Comparison of ENCODE assay signal across 4 cellular contexts in genomic region chr21:14623079-14623478, GRCh38.
DNase-seq lines count a peak whose midpoint lies in the region; ATAC-seq, FAIRE-seq and TF ChIP-seq lines count a peak whose summit lies in the region.
"Not testable (repeated sequence)": the region's sequence is repeated elsewhere in the genome, so short reads cannot be mapped to it uniquely, and the experiment has no call there.

No MANE protein-coding gene starts in this region.

- H3K9me1 ChIP-seq in K562 (ENCODE audit: control insufficient read depth, insufficient read depth, low read length): not testable (repeated sequence)

- FAIRE-seq in K562 (lab: Jason Lieb, UNC): not testable (repeated sequence)

- H3K9me3 Mint-ChIP-seq in activated naive CD4-positive, alpha-beta T cell treated with anti-CD3 and anti-CD28 coated beads, Interleukin-2, amount 50 U/mL, for 24 hours: peaks cover 23% of the 10 kb centered on the region
- peaks cover 31% of the 10 kb centered on the region for H3K9me3 Mint-ChIP-seq in natural killer cell treated with Interleukin-12 subunit alpha and Interleukin-12 subunit beta and Interleukin-15 and Interleukin-18, amount 100 ng/mL, for 72 hours
- peaks cover 22% of the 10 kb centered on the region for H3K9me3 Mint-ChIP-seq in stimulated activated memory B cell treated with anti-CD40 and anti-IgM and Interleukin-4, amounts not matched to agents 10 μg/mL and 1 μg/mL and 100 μg/mL, for 72 hours

- H3K4me2 ChIP-seq in K562 (ENCODE audit: insufficient read depth, low read length): not testable (repeated sequence)

- TF ChIP-seq CTCF in K562 (IDR thresholded peaks at IDR 0.05 in 2 of 3, conservative IDR thresholded peaks at IDR 0.05 in 1 of 3; ENCODE audit: insufficient read depth in 2 of 3, low read depth in 1 of 3, low read length in 3 of 3): not testable (repeated sequence)

- H3K4me3 ChIP-seq in K562: not testable (repeated sequence)

- POLR2A ChIA-PET in K562 (lab: Yijun Ruan, JAX): not testable (repeated sequence)

- H4K20me1 ChIP-seq in K562 (replicated peaks; ENCODE audit: control insufficient read depth, insufficient read depth, low read length): not testable (repeated sequence)

- H3K27me3 ChIP-seq in K562 (ENCODE audit: control insufficient read depth in 2 of 2, insufficient read depth in 2 of 2, low read length in 2 of 2): not testable (repeated sequence)

- not testable (repeated sequence) for H3K79me2 ChIP-seq in K562 (ENCODE audit: control insufficient read depth, insufficient read depth, low read length)

- not testable (repeated sequence) for H3K27ac ChIP-seq in K562 (ENCODE audit: extremely low read depth, low read depth, low read length)

- H3K36me3 ChIP-seq in K562 (ENCODE audit: control insufficient read depth, insufficient read depth, low read length): not testable (repeated sequence)

- BruUV-seq in K562 (replicated peaks; lab: Mats Ljungman, UMichigan): not testable (repeated sequence)

- ATAC-seq in K562; natural killer cell treated with Interleukin-12 subunit alpha and Interleukin-12 subunit beta and Interleukin-15 and Interleukin-18, amount 100 ng/mL, for 72 hours; stimulated activated memory B cell treated with anti-CD40 and anti-IgM and Interleukin-4, amounts not matched to agents 10 μg/mL and 1 μg/mL and 100 μg/mL, for 72 hours: not testable (repeated sequence)

- peak overlapping the region; percentile 52 for H3K27ac Mint-ChIP-seq in activated naive CD4-positive, alpha-beta T cell treated with anti-CD3 and anti-CD28 coated beads, Interleukin-2, amount 50 U/mL, for 24 hours
- H3K27ac Mint-ChIP-seq in natural killer cell treated with Interleukin-12 subunit alpha and Interleukin-12 subunit beta and Interleukin-15 and Interleukin-18, amount 100 ng/mL, for 72 hours: peak overlapping the region in 1 of 2 donors; percentile 6
- peak overlapping the region; percentile 48 for H3K27ac Mint-ChIP-seq in stimulated activated memory B cell treated with anti-CD40 and anti-IgM and Interleukin-4, amounts not matched to agents 10 μg/mL and 1 μg/mL and 100 μg/mL, for 72 hours

- not testable (repeated sequence) for TF ChIP-seq RAD21 in K562 (CRISPR knock-in tag; conservative IDR thresholded peaks at IDR 0.05 in 1 of 2, IDR thresholded peaks at IDR 0.05 in 1 of 2)

- not testable (repeated sequence) for TF ChIP-seq POLR2A in K562 (conservative IDR thresholded peaks at IDR 0.05)

- H3K4me3 Mint-ChIP-seq in activated naive CD4-positive, alpha-beta T cell treated with anti-CD3 and anti-CD28 coated beads, Interleukin-2, amount 50 U/mL, for 24 hours; stimulated activated memory B cell treated with anti-CD40 and anti-IgM and Interleukin-4, amounts not matched to agents 10 μg/mL and 1 μg/mL and 100 μg/mL, for 72 hours: not testable (repeated sequence)
- H3K4me3 Mint-ChIP-seq in natural killer cell treated with Interleukin-12 subunit alpha and Interleukin-12 subunit beta and Interleukin-15 and Interleukin-18, amount 100 ng/mL, for 72 hours: peak overlapping the region; percentile 2

- WGBS in K562 (ENCODE audit: insufficient coverage, low coverage, missing lambda C conversion rate): 53% methylated on average over 3 of the region's 3 CpGs

- H3K4me1 Mint-ChIP-seq in activated naive CD4-positive, alpha-beta T cell treated with anti-CD3 and anti-CD28 coated beads, Interleukin-2, amount 50 U/mL, for 24 hours: peaks cover 16% of the 10 kb centered on the region
- peaks cover 34 to 43% of the 10 kb centered on the region in 2 donors for H3K4me1 Mint-ChIP-seq in natural killer cell treated with Interleukin-12 subunit alpha and Interleukin-12 subunit beta and Interleukin-15 and Interleukin-18, amount 100 ng/mL, for 72 hours (ENCODE audit: low read depth in 2 of 2)
- peaks cover 24% of the 10 kb centered on the region for H3K4me1 Mint-ChIP-seq in stimulated activated memory B cell treated with anti-CD40 and anti-IgM and Interleukin-4, amounts not matched to agents 10 μg/mL and 1 μg/mL and 100 μg/mL, for 72 hours

- not testable (repeated sequence) for H3K27me3 Mint-ChIP-seq in activated naive CD4-positive, alpha-beta T cell treated with anti-CD3 and anti-CD28 coated beads, Interleukin-2, amount 50 U/mL, for 24 hours; natural killer cell treated with Interleukin-12 subunit alpha and Interleukin-12 subunit beta and Interleukin-15 and Interleukin-18, amount 100 ng/mL, for 72 hours; stimulated activated memory B cell treated with anti-CD40 and anti-IgM and Interleukin-4, amounts not matched to agents 10 μg/mL and 1 μg/mL and 100 μg/mL, for 72 hours

- H2AFZ ChIP-seq in K562 (ENCODE audit: low read depth, low read length): not testable (repeated sequence)

- in situ Hi-C loops in K562 (cut with MboI): not testable (repeated sequence)

- CTCF ChIA-PET in K562 (lab: Yijun Ruan, JAX; ENCODE audit: low intra/inter-chr PET ratio): not testable (repeated sequence)

- H3K9me3 ChIP-seq in K562 (replicated peaks; ENCODE audit: control insufficient read depth, insufficient read depth, low read depth, low read length): not testable (repeated sequence)

- not testable (repeated sequence) for TF ChIP-seq EP300 in K562 (IDR thresholded peaks at IDR 0.05; ENCODE audit: low read length)

- H3K36me3 Mint-ChIP-seq in activated naive CD4-positive, alpha-beta T cell treated with anti-CD3 and anti-CD28 coated beads, Interleukin-2, amount 50 U/mL, for 24 hours: not testable (repeated sequence)
- peaks cover 61% of the 10 kb centered on the region for H3K36me3 Mint-ChIP-seq in natural killer cell treated with Interleukin-12 subunit alpha and Interleukin-12 subunit beta and Interleukin-15 and Interleukin-18, amount 100 ng/mL, for 72 hours
- peaks cover 20% of the 10 kb centered on the region for H3K36me3 Mint-ChIP-seq in stimulated activated memory B cell treated with anti-CD40 and anti-IgM and Interleukin-4, amounts not matched to agents 10 μg/mL and 1 μg/mL and 100 μg/mL, for 72 hours

- H3K9ac ChIP-seq in K562 (ENCODE audit: insufficient read depth in 1 of 2, low read depth in 2 of 2, low read length in 2 of 2): not testable (repeated sequence)

- intact Hi-C loops in K562 (cut with micrococcal nuclease): not testable (repeated sequence)

- not testable (repeated sequence) for H3K4me1 ChIP-seq in K562 (replicated peaks in 1 of 2; ENCODE audit: control insufficient read depth in 2 of 2, insufficient read depth in 2 of 2, low read length in 2 of 2)

- not testable (repeated sequence) for DNase-seq in K562 (ENCODE audit: extremely low read depth in 1 of 4, low spot score in 3 of 4); natural killer cell treated with Interleukin-12 subunit alpha and Interleukin-12 subunit beta and Interleukin-15 and Interleukin-18, amount 100 ng/mL, for 72 hours (ENCODE audit: low spot score)

TF ChIP-seq in K562, 482 proteins besides CTCF, POLR2A, EP300 and RAD21:
- TF ChIP-seq ZNF507 (tag; conservative IDR thresholded peaks at IDR 0.05) (peak; percentile 96), ZNF354B (CRISPR knock-in tag; IDR thresholded peaks at IDR 0.05) (peak; percentile 73; the same call in 1 of the 2 replicates)
TF ChIP-seq in K562: peak in this region for 2; not testable (repeated sequence) for 480.
